Comparison of ENCODE assay signal across 8 cellular contexts in genomic region chr6:80454197-80454596, GRCh38.
DNase-seq lines count a peak whose midpoint lies in the region; TF ChIP-seq lines count a peak whose summit lies in the region.

No MANE protein-coding gene starts in this region.

- H3K27me3 ChIP-seq in SJSA1 (replicated peaks) (no peaks in the 10 kb centered on the region), ascending aorta (no peaks in the 10 kb centered on the region)

- H3K27me3 Mint-ChIP-seq in HFFc6 (ENCODE audit: insufficient read depth) (no peaks in the 10 kb centered on the region), chondrocyte (ENCODE audit: low read depth) (no peaks in the 10 kb centered on the region)

- H3K36me3 ChIP-seq in SJSA1 (no peaks in the 10 kb centered on the region), ascending aorta (no peaks in the 10 kb centered on the region)

- DNase-seq in GM12865 (ENCODE audit: low read depth) (peak; percentile 35), HFFc6 (peak; percentile 94), SJSA1 (ENCODE audit: low read depth in 1 of 2, low spot score in 2 of 2) (peak; percentile 76 to 83), left kidney (ENCODE audit: low read depth, low spot score) (peak; percentile 11), chondrocyte (ENCODE audit: low spot score) (no peak), ascending aorta (ENCODE audit: low spot score in 2 of 2) (no peak), NCI-H446 (lab: John Stamatoyannopoulos, UW) (no peak)
- DNase-seq in effector CD4-positive, alpha-beta T cell = no peak

- TF ChIP-seq CTCF in GM12865 (IDR thresholded peaks at IDR 0.05; ENCODE audit: insufficient read depth, low read depth, low read length, missing control alignments) (no peak), HFFc6 (IDR thresholded peaks at IDR 0.05) (no peak), chondrocyte (IDR thresholded peaks at IDR 0.05) (no peak), ascending aorta (IDR thresholded peaks at IDR 0.05) (no peak)

- H3K4me1 Mint-ChIP-seq in HFFc6 (ENCODE audit: low read depth) = peaks cover 72% of the 10 kb centered on the region
- peaks cover 52% of the 10 kb centered on the region for H3K4me1 Mint-ChIP-seq in chondrocyte (ENCODE audit: low read depth)

- H3K27ac Mint-ChIP-seq in HFFc6 (peak overlapping the region; percentile 80), chondrocyte (ENCODE audit: unreplicated experiment) (no peak overlapping the region)

- H3K4me3 Mint-ChIP-seq in HFFc6 (peak overlapping the region; percentile 53; the same call in 1 of the 2 replicates), chondrocyte (ENCODE audit: unreplicated experiment) (no peak overlapping the region)

- H3K9me3 Mint-ChIP-seq in HFFc6 (no peaks in the 10 kb centered on the region), chondrocyte (ENCODE audit: low read depth) (peaks cover 3% of the 10 kb centered on the region)

- peaks cover 41% of the 10 kb centered on the region for H3K4me1 ChIP-seq in SJSA1 (replicated peaks)
- H3K4me1 ChIP-seq in ascending aorta = peaks cover 4 to 9% of the 10 kb centered on the region in 2 donors

- H3K4me3 ChIP-seq in GM12865 (ENCODE audit: low read depth, low read length) (no peak overlapping the region), SJSA1 (no peak overlapping the region), ascending aorta (no peak overlapping the region)

- intact Hi-C loops in ascending aorta (cut with DNase I) = no loop called here

- H3K36me3 Mint-ChIP-seq in HFFc6 (ENCODE audit: low read depth) = peaks cover 5% of the 10 kb centered on the region
- H3K36me3 Mint-ChIP-seq in chondrocyte (ENCODE audit: low read depth) = no peaks in the 10 kb centered on the region

- H3K9me3 ChIP-seq in SJSA1 (replicated peaks) (no peaks in the 10 kb centered on the region), ascending aorta (no peaks in the 10 kb centered on the region)

- peak overlapping the region; percentile 49 for H3K27ac ChIP-seq in SJSA1
- no peak overlapping the region for H3K27ac ChIP-seq in ascending aorta

Comparison
In these comparisons a context has a peak if more than half of its experiments do, and no peak if none do; other contexts are left out.
1. DNase-seq: peak in GM12865 (single experiment), HFFc6 (single experiment), SJSA1 (2 of 2) and left kidney (single experiment); none in effector CD4-positive, alpha-beta T cell (single experiment), chondrocyte (single experiment), ascending aorta (0 of 2) and NCI-H446 (0 of 2).